In genomic region chr1:156571261-156571958, GRCh38 we compare ENCODE assay signal across 9 cellular contexts. TPM values are rescaled to one million over a fixed set of nuclear protein-coding genes. Genes with fewer than 3 reads are reported as not detected.
DNase-seq lines count a peak whose midpoint lies in the region; ATAC-seq and TF ChIP-seq lines count a peak whose summit lies in the region.
"Had no signal": no experiment of that assay in that cellular context is flagged by ENCODE, and none has a peak within 500 bp of the region (broad histone marks: within the 10 kb centered on the region; RNA-seq: fewer than 3 reads in every experiment).

No MANE protein-coding gene starts in this region.

- peaks cover 18% of the 10 kb centered on the region for H3K4me1 Mint-ChIP-seq in activated naive CD8-positive, alpha-beta T cell treated with anti-CD3 and anti-CD28 coated beads for 36 hours

- WGBS in HUES64 = 89% methylated on average over 3 of the region's 4 CpGs

- peaks cover 4% of the 10 kb centered on the region for H3K36me3 Mint-ChIP-seq in activated naive CD8-positive, alpha-beta T cell treated with anti-CD3 and anti-CD28 coated beads for 36 hours

- H3K27ac ChIP-seq in HUES64 (ENCODE audit: low read depth, low read length) = no peak overlapping the region

- H3K27me3 ChIP-seq in HUES64 (ENCODE audit: insufficient read depth, low read length) = peaks cover 3% of the 10 kb centered on the region; the same call in 1 of the 2 replicates

- H3K27me3 Mint-ChIP-seq in activated naive CD8-positive, alpha-beta T cell treated with anti-CD3 and anti-CD28 coated beads for 36 hours = peaks cover 34% of the 10 kb centered on the region

- peak; percentile 82 for DNase-seq in CD1c-positive myeloid dendritic cell (ENCODE audit: extremely low spot score)
- no peak for DNase-seq in activated naive CD8-positive, alpha-beta T cell treated with anti-CD3 and anti-CD28 coated beads for 36 hours
- peak in 1 of 3 donors; percentile 39 for DNase-seq in mucosa of descending colon
- DNase-seq in stimulated activated naive CD4-positive, alpha-beta T cell treated with Interleukin-2 at 50 U/mL for 16 hours (lab: John Stamatoyannopoulos, UW) = no peak
- DNase-seq in activated CD8-positive, alpha-beta memory T cell treated with anti-CD3 and anti-CD28 coated beads, Interleukin-2, amount 50 U/mL, for 4 hours = no peak

- peaks cover 16% of the 10 kb centered on the region for H3K36me3 ChIP-seq in HUES64 (ENCODE audit: insufficient read depth, low read length)
- H3K36me3 ChIP-seq in mucosa of descending colon (ENCODE audit: low read depth) = no peaks in the 10 kb centered on the region

- peaks cover 6% of the 10 kb centered on the region for H3K4me1 ChIP-seq in HUES64 (ENCODE audit: insufficient read depth, low read length)
- H3K4me1 ChIP-seq in mucosa of descending colon (ENCODE audit: low read depth) = peaks cover 17% of the 10 kb centered on the region

- H3K9me3 Mint-ChIP-seq in activated naive CD8-positive, alpha-beta T cell treated with anti-CD3 and anti-CD28 coated beads for 36 hours = no peaks in the 10 kb centered on the region

- peak; percentile 83 for ATAC-seq in mucosa of descending colon
- no peak for ATAC-seq in HG03469 (IDR thresholded peaks at IDR 0.05; ENCODE audit: unreplicated experiment)
- no peak for ATAC-seq in GM19395 (IDR thresholded peaks at IDR 0.05; ENCODE audit: unreplicated experiment)

- peak overlapping the region; percentile 99 for H3K4me3 Mint-ChIP-seq in activated naive CD8-positive, alpha-beta T cell treated with anti-CD3 and anti-CD28 coated beads for 36 hours

- no peak for TF ChIP-seq CTCF in mucosa of descending colon (IDR thresholded peaks at IDR 0.05)

- no peaks in the 10 kb centered on the region for H3K9me3 ChIP-seq in HUES64 (ENCODE audit: insufficient read depth, low read depth, low read length)
- H3K9me3 ChIP-seq in mucosa of descending colon = no peaks in the 10 kb centered on the region

- intact Hi-C loops in mucosa of descending colon (cut with DNase I, micrococcal nuclease) = no loop called here

- peak overlapping the region; percentile 74 for H3K4me3 ChIP-seq in HUES64 (ENCODE audit: low read length)
- H3K4me3 ChIP-seq in mucosa of descending colon = no peak overlapping the region

- no peak overlapping the region for H3K27ac Mint-ChIP-seq in activated naive CD8-positive, alpha-beta T cell treated with anti-CD3 and anti-CD28 coated beads for 36 hours

- peak overlapping the region; percentile 67; the same call in 1 of the 2 replicates for H3K9ac ChIP-seq in HUES64 (ENCODE audit: low read depth, low read length)

RNA-seq across cellular contexts. Expression of gene IQGAP3, which starts 1.0 kb away (rescaled TPM):
- 13.1 TPM for polyA plus RNA-seq in HUES64 (2013, experiment 1 of 2)
- polyA plus RNA-seq in HUES64 (2013, experiment 2 of 2) = 14.0 TPM
- 10 to 100 TPM; 13.5 to 14.9 TPM for total RNA-seq in activated naive CD8-positive, alpha-beta T cell treated with anti-CD3 and anti-CD28 coated beads for 36 hours
- 10 to 100 TPM in 1 of 3 donors, 1 to 10 TPM in 2; 3.4 to 15.5 (median 5.7) TPM for total RNA-seq in mucosa of descending colon

RNA-seq across cellular contexts. Expression of gene TTC24, which starts 8.1 kb away (rescaled TPM):
- polyA plus RNA-seq in HUES64 (2013, experiment 1 of 2) = not detected
- not detected for polyA plus RNA-seq in HUES64 (2013, experiment 2 of 2)
- 10 to 100 TPM; 18.7 to 19.6 TPM for total RNA-seq in activated naive CD8-positive, alpha-beta T cell treated with anti-CD3 and anti-CD28 coated beads for 36 hours
- under 1 TPM; 0.25 to 0.43 (median 0.34) TPM for total RNA-seq in mucosa of descending colon

RNA-seq across cellular contexts. Expression of gene NAXE, which starts 20.2 kb away (rescaled TPM):
- 64.0 TPM for polyA plus RNA-seq in HUES64 (2013, experiment 1 of 2)
- 68.0 TPM for polyA plus RNA-seq in HUES64 (2013, experiment 2 of 2)
- 10 to 100 TPM; 65.9 to 68.2 TPM for total RNA-seq in activated naive CD8-positive, alpha-beta T cell treated with anti-CD3 and anti-CD28 coated beads for 36 hours
- total RNA-seq in mucosa of descending colon = 10 to 100 TPM; 70.8 to 94.4 (median 86.5) TPM

RNA-seq across cellular contexts. Expression of gene GPATCH4, which starts 29.9 kb away (rescaled TPM):
- polyA plus RNA-seq in HUES64 (2013, experiment 1 of 2) = 49.9 TPM
- 44.9 TPM for polyA plus RNA-seq in HUES64 (2013, experiment 2 of 2)
- 100 to 1,000 TPM; 103 TPM for total RNA-seq in activated naive CD8-positive, alpha-beta T cell treated with anti-CD3 and anti-CD28 coated beads for 36 hours
- total RNA-seq in mucosa of descending colon = 10 to 100 TPM; 17.4 to 25.9 (median 21.5) TPM

RNA-seq across cellular contexts. Expression of gene HAPLN2, which starts 47.8 kb away (rescaled TPM):
- polyA plus RNA-seq in HUES64 (2013, experiment 1 of 2) = not detected
- 0.19 TPM for polyA plus RNA-seq in HUES64 (2013, experiment 2 of 2)
- not detected for total RNA-seq in activated naive CD8-positive, alpha-beta T cell treated with anti-CD3 and anti-CD28 coated beads for 36 hours
- under 1 TPM in 1 of 3 donors, not detected in 2; 0.28 TPM for total RNA-seq in mucosa of descending colon
- total RNA-seq: T-helper 1 cell treated with Interleukin-12 subunit alpha and Interleukin-12 subunit beta and Interleukin-4 antibody, amounts not matched to agents 30 ng/mL and 1 ng/mL, for 36 hours had no signal

Comparison
In these comparisons a context has a peak if more than half of its experiments do, and no peak if none do; other contexts are left out.
1. RNA of gene TTC24, which starts 8.1 kb away (total RNA-seq): 18.7 to 19.6 TPM in activated naive CD8-positive, alpha-beta T cell treated with anti-CD3 and anti-CD28 coated beads for 36 hours; 0.25 to 0.43 TPM in mucosa of descending colon; every median in the first group is over 10 times any median in the second.